Comparison of ENCODE assay signal across 8 cellular contexts in the genomic region with DNA sequence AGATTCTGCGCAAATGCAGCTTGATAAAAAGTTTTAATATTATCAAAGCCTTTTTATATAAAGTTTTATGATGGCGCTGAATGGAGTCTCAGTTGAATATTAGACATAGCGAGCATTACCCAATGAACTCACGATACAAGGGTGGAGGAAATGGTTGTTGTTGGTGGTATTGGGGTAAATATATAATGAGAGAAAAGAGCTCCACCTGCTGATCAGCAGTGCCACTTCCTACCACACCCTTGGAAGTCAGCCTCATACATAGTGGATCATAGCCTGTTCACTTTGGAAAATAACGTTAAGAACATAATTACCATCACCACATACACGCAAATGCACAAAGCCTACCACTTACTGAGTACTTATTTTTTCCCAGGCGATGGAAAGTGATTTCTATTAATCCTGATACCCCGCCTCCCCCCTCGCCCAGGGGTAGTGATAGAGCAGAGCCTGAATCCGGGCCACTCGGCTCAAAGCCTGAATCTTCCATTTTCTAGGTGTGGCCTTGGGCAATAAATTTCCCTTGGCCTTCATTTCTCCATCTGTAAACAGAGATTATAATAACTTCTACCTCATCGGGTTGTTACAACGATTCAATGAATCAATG.
DNase-seq lines count a peak whose midpoint lies in the region; ATAC-seq and TF ChIP-seq lines count a peak whose summit lies in the region.

No MANE protein-coding gene starts in this region.

- H2AK5ac ChIP-seq in mesendoderm (ENCODE audit: low read length) = no peak overlapping the region

- no peak overlapping the region for H2BK120ac ChIP-seq in mesendoderm (ENCODE audit: low read depth, low read length)

- no peak overlapping the region for H2BK5ac ChIP-seq in mesendoderm (ENCODE audit: low read length)

- H2BK15ac ChIP-seq in mesendoderm (replicated peaks; ENCODE audit: low read depth) = no peak overlapping the region

- no peak overlapping the region for H3K18ac ChIP-seq in mesendoderm (ENCODE audit: low read length)

- TF ChIP-seq CTCF in HL-60 (IDR thresholded peaks at IDR 0.05; ENCODE audit: insufficient read depth, low read length) (peak; percentile 4), omental fat pad (IDR thresholded peaks at IDR 0.05) (no peak)

- H4K8ac ChIP-seq in mesendoderm (ENCODE audit: low read depth, low read length) = no peak overlapping the region

- no peak overlapping the region for H3K9ac ChIP-seq in mesendoderm (ENCODE audit: low read length)

- H3K36me3 ChIP-seq in mesendoderm (ENCODE audit: control insufficient read depth, insufficient read depth, low read length) = no peaks in the 10 kb centered on the region

- no peak overlapping the region for H3K4me2 ChIP-seq in mesendoderm (ENCODE audit: low read length)

- DNase-seq in DMS53 (lab: John Stamatoyannopoulos, UW) (peak; percentile 44), DMS53 treated with DMSO at 0.1 percent for 48 hours (lab: John Stamatoyannopoulos, UW; ENCODE audit: unreplicated experiment) (no peak), HL-60 (ENCODE audit: low read depth in 1 of 2, low spot score in 1 of 2) (peak in 1 of 2 experiments; percentile 23), SW480 (ENCODE audit: low spot score) (peak; percentile 72), mesendoderm (peak; percentile 39), activated gamma-delta T cell (lab: John Stamatoyannopoulos, UW) (no peak), omental fat pad (ENCODE audit: low spot score) (no peak), retina (no peak)

- H3K4me3 ChIP-seq in HL-60 (replicated peaks; ENCODE audit: insufficient read depth, low read length) (no peak overlapping the region), mesendoderm (ENCODE audit: low read length) (no peak overlapping the region)

- H3K27ac ChIP-seq in HL-60 (replicated peaks) (no peak overlapping the region), mesendoderm (ENCODE audit: low read depth, low read length) (no peak overlapping the region)

- no peak overlapping the region for H3K23ac ChIP-seq in mesendoderm (ENCODE audit: low read length)

- H3K79me1 ChIP-seq in mesendoderm (ENCODE audit: low read length) = no peaks in the 10 kb centered on the region

- H3K27me3 ChIP-seq in HL-60 (ENCODE audit: insufficient read depth, poor library complexity, severe bottlenecking) = no peaks in the 10 kb centered on the region
- no peaks in the 10 kb centered on the region for H3K27me3 ChIP-seq in mesendoderm (ENCODE audit: insufficient read depth, low read length, poor library complexity)

- no CpG with 5 or more reads among the region's 13 CpGs for WGBS in mesendoderm (ENCODE audit: extremely low coverage, insufficient coverage, low lambda C conversion rate)

- no peaks in the 10 kb centered on the region for H3K4me1 ChIP-seq in mesendoderm (ENCODE audit: control insufficient read depth, low read depth, low read length)

- H3K56ac ChIP-seq in mesendoderm (ENCODE audit: low read length) = no peak overlapping the region

- no peaks in the 10 kb centered on the region for H3K79me2 ChIP-seq in mesendoderm (ENCODE audit: control insufficient read depth, insufficient read depth, low read length)

- no peak for ATAC-seq in omental fat pad (ENCODE audit: low FRiP score)

- H3K4ac ChIP-seq in mesendoderm (ENCODE audit: low read depth, low read length) = no peak overlapping the region

- no peak overlapping the region for H4K5ac ChIP-seq in mesendoderm (ENCODE audit: low read length)

Comparison
In these comparisons a context has a peak if more than half of its experiments do, and no peak if none do; other contexts are left out.
1. DNase-seq: peak in DMS53 (single experiment), SW480 (single experiment) and mesendoderm (single experiment); none in DMS53 treated with DMSO at 0.1 percent for 48 hours (single experiment), activated gamma-delta T cell (single experiment), omental fat pad (single experiment) and retina (single experiment).